In the genomic region with DNA sequence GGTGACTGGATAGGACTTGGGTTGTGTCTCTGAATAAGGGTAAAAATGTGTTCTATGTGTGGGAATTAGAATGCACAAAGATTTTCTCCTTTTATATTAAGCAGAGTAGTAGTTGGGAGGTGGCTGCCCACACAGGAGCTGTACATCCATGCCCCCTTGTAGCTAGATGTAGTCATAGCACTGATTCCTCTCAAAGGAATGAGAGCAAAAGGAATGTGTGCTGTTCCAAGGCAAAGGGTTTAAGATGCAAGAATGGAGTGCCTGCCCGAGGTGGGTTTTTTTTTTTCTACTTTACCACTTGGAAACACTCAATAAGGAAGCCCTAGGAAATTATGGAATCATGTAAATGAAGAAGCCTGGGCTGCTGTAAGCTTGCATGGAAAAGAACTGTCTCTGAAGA, we compare ENCODE assay signal across 16 cellular contexts.
A peak's percentile ranks its signal among the peaks of the same experiment; 100 is the strongest.
DNase-seq lines count a peak whose midpoint lies in the region; ATAC-seq and TF ChIP-seq lines count a peak whose summit lies in the region.
"Had no signal": no experiment of that assay in that cellular context is flagged by ENCODE, and none has a peak within 500 bp of the region (broad histone marks: within the 10 kb centered on the region; RNA-seq: fewer than 3 reads in every experiment).

No MANE protein-coding gene starts in this region.

- peak overlapping the region; percentile 91 for H3K27ac Mint-ChIP-seq in chondrocyte (ENCODE audit: unreplicated experiment)
- H3K27ac Mint-ChIP-seq: activated naive CD4-positive, alpha-beta T cell treated with anti-CD3 and anti-CD28 coated beads for 36 hours; immature natural killer cell; type B pancreatic cell had no signal

- H3K4me1 Mint-ChIP-seq in chondrocyte (ENCODE audit: low read depth), result peaks cover 18% of the 10 kb centered on the region
- H3K4me1 Mint-ChIP-seq: immature natural killer cell had no signal

- intact Hi-C loops in ascending aorta (cut with DNase I), result no loop called here

- H3K4me3 ChIP-seq in BE2C (ENCODE audit: low read depth, low read length), result no peak overlapping the region
- H3K4me3 ChIP-seq in MM.1S (ENCODE audit: low read length), result no peak overlapping the region
- no peak overlapping the region for H3K4me3 ChIP-seq in ascending aorta
- H3K4me3 ChIP-seq: K562 had no signal

- H3K27me3 ChIP-seq in BE2C, result no peaks in the 10 kb centered on the region
- H3K27me3 ChIP-seq in MM.1S (replicated peaks; ENCODE audit: insufficient read depth, low read length), result no peaks in the 10 kb centered on the region
- H3K27me3 ChIP-seq in ascending aorta, result no peaks in the 10 kb centered on the region

- no peak overlapping the region for H3K9ac ChIP-seq in MM.1S (ENCODE audit: low read length)

- TF ChIP-seq CTCF in BE2C (IDR thresholded peaks at IDR 0.05; ENCODE audit: low read depth, low read length) (peak; percentile 33; the same call in 1 of the 2 replicates), MM.1S (IDR thresholded peaks at IDR 0.05; ENCODE audit: low read length) (no peak), chondrocyte (IDR thresholded peaks at IDR 0.05) (peak; percentile 63), ascending aorta (IDR thresholded peaks at IDR 0.05) (no peak)

- no peak overlapping the region for H3K27ac ChIP-seq in MM.1S (ENCODE audit: low read length)
- no peak overlapping the region for H3K27ac ChIP-seq in ascending aorta

- no peaks in the 10 kb centered on the region for H3F3A ChIP-seq in MM.1S (ENCODE audit: insufficient read depth, low read length)

- H3K9me3 ChIP-seq in BE2C, result no peaks in the 10 kb centered on the region
- H3K9me3 ChIP-seq in MM.1S (replicated peaks; ENCODE audit: insufficient read depth, low read length), result no peaks in the 10 kb centered on the region
- H3K9me3 ChIP-seq in ascending aorta, result no peaks in the 10 kb centered on the region

- no peaks in the 10 kb centered on the region for H3K36me3 Mint-ChIP-seq in chondrocyte (ENCODE audit: low read depth)
- H3K36me3 Mint-ChIP-seq: immature natural killer cell, type B pancreatic cell had no signal

- H4K20me1 ChIP-seq in MM.1S (ENCODE audit: insufficient read depth, low read length), result no peaks in the 10 kb centered on the region

- no peaks in the 10 kb centered on the region for H3K9me3 Mint-ChIP-seq in chondrocyte (ENCODE audit: low read depth)
- H3K9me3 Mint-ChIP-seq: activated naive CD4-positive, alpha-beta T cell treated with anti-CD3 and anti-CD28 coated beads for 36 hours; type B pancreatic cell had no signal

- no peak for DNase-seq in BE2C
- DNase-seq in MM.1S, result no peak
- no peak for DNase-seq in chondrocyte (ENCODE audit: low spot score)
- DNase-seq in left kidney (ENCODE audit: low read depth, low spot score), result peak; percentile 16
- no peak for DNase-seq in ascending aorta (ENCODE audit: low spot score in 2 of 2)
- no peak for DNase-seq in activated naive CD4-positive, alpha-beta T cell treated with Interleukin-2 at 50 U/mL for 16 hours
- DNase-seq: activated naive CD4-positive, alpha-beta T cell treated with anti-CD3 and anti-CD28 coated beads for 36 hours; DMS153; immature natural killer cell; NCI-H1436; NCI-H510A; stimulated activated CD4-positive, alpha-beta T cell treated with anti-CD3 and anti-CD28 coated beads, Interleukin-2, amount 100 ng/mL, for 24 hours had no signal

- ATAC-seq in HG02798 (IDR thresholded peaks at IDR 0.05; ENCODE audit: poor library complexity, unreplicated experiment) (no peak), GM18873 (IDR thresholded peaks at IDR 0.05; ENCODE audit: low FRiP score, unreplicated experiment) (no peak)
- ATAC-seq: K562 had no signal

- no peak overlapping the region for H3K4me2 ChIP-seq in MM.1S (ENCODE audit: low read depth, low read length)

- H3K27me3 Mint-ChIP-seq in chondrocyte (ENCODE audit: low read depth), result no peaks in the 10 kb centered on the region
- H3K27me3 Mint-ChIP-seq: type B pancreatic cell had no signal

- H3K4me1 ChIP-seq in BE2C (no peaks in the 10 kb centered on the region), MM.1S (ENCODE audit: low read length) (0 out of 2 replicates have a peak, but pooled peaks cover 10% of the 10 kb centered on the region), ascending aorta (no peaks in the 10 kb centered on the region)

- 0 out of 2 replicates have a peak overlapping the region, but pooled peaks have one; percentile 70 for H2AFZ ChIP-seq in MM.1S (ENCODE audit: low read length)

- no peak overlapping the region for H3K4me3 Mint-ChIP-seq in chondrocyte (ENCODE audit: unreplicated experiment)
- H3K4me3 Mint-ChIP-seq: activated naive CD4-positive, alpha-beta T cell treated with anti-CD3 and anti-CD28 coated beads for 36 hours; immature natural killer cell; type B pancreatic cell had no signal

- H3K79me2 ChIP-seq in MM.1S (ENCODE audit: low read length), result no peaks in the 10 kb centered on the region

- H3K36me3 ChIP-seq in BE2C (no peaks in the 10 kb centered on the region), MM.1S (replicated peaks; ENCODE audit: insufficient read depth, low read length) (no peaks in the 10 kb centered on the region), ascending aorta (no peaks in the 10 kb centered on the region)

- no peaks in the 10 kb centered on the region for H3K9me2 ChIP-seq in MM.1S (replicated peaks; ENCODE audit: insufficient read depth, low read length)

Comparison
In these comparisons a context has a peak if more than half of its experiments do, and no peak if none do; other contexts are left out.
1. CTCF ChIP-seq: peak in BE2C (single experiment) and chondrocyte (single experiment); none in MM.1S (single experiment) and ascending aorta (0 of 3).